In the genomic region with DNA sequence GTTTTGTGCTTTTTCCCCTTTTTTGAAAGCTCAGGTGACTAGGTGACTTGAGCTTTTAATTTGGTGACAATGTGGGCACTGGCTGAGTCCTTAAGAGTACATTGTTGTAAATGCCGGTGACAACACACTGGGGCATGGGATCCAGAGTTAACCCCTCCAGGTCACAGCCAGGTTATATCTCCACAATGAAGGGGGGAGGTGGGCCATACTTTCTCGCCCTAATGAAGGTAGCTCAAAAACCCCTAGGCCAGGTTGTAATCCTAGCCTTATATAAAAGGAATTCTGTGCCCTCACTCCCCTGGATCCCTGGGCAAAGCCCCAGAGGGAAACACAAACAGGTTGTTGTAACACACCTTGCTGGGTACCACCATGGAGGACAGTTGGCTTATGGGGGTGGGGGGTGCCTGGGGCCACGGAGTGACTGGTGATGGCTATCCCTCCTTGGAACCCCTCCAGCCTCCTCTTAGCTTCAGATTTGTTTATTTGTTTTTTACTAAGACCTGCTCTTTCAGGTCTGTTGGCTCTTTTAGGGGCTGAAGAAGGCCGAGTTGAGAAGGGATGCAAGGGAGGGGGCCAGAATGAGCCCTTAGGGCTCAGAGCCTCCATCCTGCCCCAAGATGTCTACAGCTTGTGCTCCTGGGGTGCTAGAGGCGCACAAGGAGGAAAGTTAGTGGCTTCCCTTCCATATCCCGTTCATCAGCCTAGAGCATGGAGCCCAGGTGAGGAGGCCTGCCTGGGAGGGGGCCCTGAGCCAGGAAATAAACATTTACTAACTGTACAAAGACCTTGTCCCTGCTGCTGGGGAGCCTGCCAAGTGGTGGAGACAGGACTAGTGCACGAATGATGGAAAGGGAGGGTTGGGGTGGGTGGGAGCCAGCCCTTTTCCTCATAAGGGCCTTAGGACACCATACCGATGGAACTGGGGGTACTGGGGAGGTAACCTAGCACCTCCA, we compare ENCODE assay signal across 18 cellular contexts. TPM values are rescaled to one million over a fixed set of nuclear protein-coding genes. Genes with fewer than 3 reads are reported as not detected.
A peak's percentile ranks its signal among the peaks of the same experiment; 100 is the strongest.
DNase-seq lines count a peak whose midpoint lies in the region; ATAC-seq and TF ChIP-seq lines count a peak whose summit lies in the region.
"Had no signal": no experiment of that assay in that cellular context is flagged by ENCODE, and none has a peak within 500 bp of the region (broad histone marks: within the 10 kb centered on the region; RNA-seq: fewer than 3 reads in every experiment).

No MANE protein-coding gene starts in this region.

- TF ChIP-seq CTCF in left ventricle myocardium inferior (IDR thresholded peaks at IDR 0.05; ENCODE audit: borderline replicate concordance) (no peak), endodermal cell (conservative IDR thresholded peaks at IDR 0.05) (no peak)

- H3K9me3 ChIP-seq in left ventricle myocardium inferior (replicated peaks) (no peaks in the 10 kb centered on the region), endodermal cell (ENCODE audit: control insufficient read depth, low read length) (no peaks in the 10 kb centered on the region), muscle layer of duodenum (ENCODE audit: control insufficient read depth in 1 of 2, low read length in 2 of 2) (no peaks in the 10 kb centered on the region)
- H3K9me3 ChIP-seq: SK-N-SH had no signal

- peaks cover 7% of the 10 kb centered on the region for H3K36me3 Mint-ChIP-seq in endodermal cell (ENCODE audit: low read depth)

- no peaks in the 10 kb centered on the region for H3K9me3 Mint-ChIP-seq in endodermal cell
- H3K9me3 Mint-ChIP-seq: activated B cell treated with CpG ODN at 0.5 μM for 24 hours; H9; nephron progenitor cell; T-helper 2 cell treated with Interferon-gamma antibody and Interleukin-4, amounts not matched to agents 5 μg/mL and 100 μg/mL, for 36 hours had no signal

- H3K36me3 ChIP-seq in left ventricle myocardium inferior, result no peaks in the 10 kb centered on the region
- peaks cover 8% of the 10 kb centered on the region for H3K36me3 ChIP-seq in endodermal cell (ENCODE audit: control insufficient read depth, insufficient read depth, low read length)
- no peaks in the 10 kb centered on the region for H3K36me3 ChIP-seq in muscle layer of duodenum (ENCODE audit: control insufficient read depth in 1 of 2, insufficient read depth in 2 of 2, low read length in 2 of 2)

- H3K9ac ChIP-seq in endodermal cell (ENCODE audit: extremely low read depth, low read length, poor library complexity, severe bottlenecking), result no peak overlapping the region
- H3K9ac ChIP-seq: SK-N-SH had no signal

- 86% methylated on average over 5 to 8 of the region's 8 CpGs for WGBS in endodermal cell (ENCODE audit: insufficient coverage in 1 of 2, insufficient read length in 1 of 2), 2 experiments

- no peaks in the 10 kb centered on the region for H3K27me3 Mint-ChIP-seq in endodermal cell (ENCODE audit: insufficient read depth)

- ATAC-seq in left ventricle myocardium superior, result no peak
- no peak for ATAC-seq in GM21360 (IDR thresholded peaks at IDR 0.05; ENCODE audit: unreplicated experiment)
- no peak for ATAC-seq in HG03378 (IDR thresholded peaks at IDR 0.05; ENCODE audit: unreplicated experiment)

- intact Hi-C loops in left ventricle myocardium inferior (cut with micrococcal nuclease), result loop anchor here (5.0 to 10.0 kb wide), 2 partner anchors 103 to 309 kb away; no protein-coding TSS in a partner anchor
- intact Hi-C loops in left ventricle myocardium superior (cut with micrococcal nuclease), result loop anchor here (5.0 kb wide), 1 partner anchor 309 kb away; no protein-coding TSS in a partner anchor

- H3K27ac Mint-ChIP-seq in endodermal cell, result peak overlapping the region; percentile 69
- H3K27ac Mint-ChIP-seq: activated B cell treated with CpG ODN at 0.5 μM for 24 hours; nephron progenitor cell; T-helper 2 cell treated with Interferon-gamma antibody and Interleukin-4, amounts not matched to agents 5 μg/mL and 100 μg/mL, for 36 hours had no signal

- H3K4me3 Mint-ChIP-seq in endodermal cell, result peak overlapping the region; percentile 18
- H3K4me3 Mint-ChIP-seq: activated B cell treated with CpG ODN at 0.5 μM for 24 hours; H9; nephron progenitor cell; T-helper 2 cell treated with Interferon-gamma antibody and Interleukin-4, amounts not matched to agents 5 μg/mL and 100 μg/mL, for 36 hours had no signal

- DNase-seq in left ventricle myocardium inferior, result no peak
- DNase-seq in left ventricle myocardium superior, result no peak
- no peak for DNase-seq in endodermal cell
- DNase-seq in activated T-cell treated with anti-CD3 and anti-CD28 coated beads, Interleukin-2, amount 50 U/mL, for 1 hour, result no peak
- DNase-seq in GM19238 (ENCODE audit: insufficient read length, low spot score), result no peak
- DNase-seq: activated B cell treated with CpG ODN at 0.5 μM for 24 hours; activated naive CD4-positive, alpha-beta T cell treated with anti-CD3 and anti-CD28 coated beads, Interleukin-2, amount 50 U/mL, for 16 hours; H9; NCI-H1092; NCI-H187; NCI-H526 treated with DMSO at 0.1 percent for 48 hours; nephron progenitor cell; RPMI8226 had no signal

- peaks cover 48% of the 10 kb centered on the region for H3K4me1 ChIP-seq in left ventricle myocardium inferior
- H3K4me1 ChIP-seq in endodermal cell (ENCODE audit: control insufficient read depth, insufficient read depth, low read length), result peaks cover 26% of the 10 kb centered on the region
- peaks cover 7 to 25% of the 10 kb centered on the region in 2 donors for H3K4me1 ChIP-seq in muscle layer of duodenum (ENCODE audit: control insufficient read depth in 1 of 2, insufficient read depth in 2 of 2, low read length in 2 of 2)

- H3K4me1 Mint-ChIP-seq in endodermal cell, result peaks cover 54% of the 10 kb centered on the region

- H3K4me3 ChIP-seq in left ventricle myocardium inferior, result no peak overlapping the region
- H3K4me3 ChIP-seq in endodermal cell (ENCODE audit: low read length), result no peak overlapping the region
- no peak overlapping the region for H3K4me3 ChIP-seq in muscle layer of duodenum (ENCODE audit: low read depth in 1 of 2, low read length in 2 of 2)

- H3K27me3 ChIP-seq in left ventricle myocardium inferior (ENCODE audit: low read depth) (no peaks in the 10 kb centered on the region), endodermal cell (ENCODE audit: control insufficient read depth, insufficient read depth, low read length, poor library complexity, severe bottlenecking) (no peaks in the 10 kb centered on the region), muscle layer of duodenum (ENCODE audit: low read depth, low read length) (no peaks in the 10 kb centered on the region)

- H3K27ac ChIP-seq in left ventricle myocardium inferior (replicated peaks), result peak overlapping the region; percentile 98
- no peak overlapping the region for H3K27ac ChIP-seq in endodermal cell (ENCODE audit: low read depth, low read length)
- peak overlapping the region; percentile 80 for H3K27ac ChIP-seq in muscle layer of duodenum (ENCODE audit: low read length)

RNA-seq across cellular contexts. Expression of a gene that starts 2.2 kb away (rescaled TPM):
- 359 TPM for total RNA-seq in left ventricle myocardium inferior
- 261 TPM for total RNA-seq in left ventricle myocardium superior
- 100 to 1,000 TPM; 163 to 254 TPM for total RNA-seq in endodermal cell
- 129 TPM for polyA plus RNA-seq in endodermal cell (2013, experiment 1 of 2)
- polyA plus RNA-seq in endodermal cell (2013, experiment 2 of 2), result 99.2 TPM
